ENCODE assay signal across 27 cellular contexts in genomic region chrX:23271011-23271410, GRCh38.
"Had no signal": no experiment of that assay in that cellular context is flagged by ENCODE, and none has a peak within 500 bp of the region (broad histone marks: within the 10 kb centered on the region; RNA-seq: fewer than 3 reads in every experiment).

No MANE protein-coding gene starts in this region.

- H3K9me3 ChIP-seq: adrenal gland, body of pancreas, breast epithelium, SJSA1, SK-N-SH had no signal

- FAIRE-seq: TTC549 had no signal

- H3K27ac ChIP-seq: adrenal gland, body of pancreas, breast epithelium, KMS-11, SJSA1 had no signal

- DNase-seq: activated CD4-positive, alpha-beta T cell treated with anti-CD3 and anti-CD28 coated beads for 36 hours; activated CD4-positive, alpha-beta T cell treated with anti-CD3 and anti-CD28 coated beads, Interleukin-2, amount 10 ng/mL, durations not matched to agents 7 days and 5 days; activated CD4-positive, alpha-beta T cell treated with anti-CD3 and anti-CD28 coated beads, Interleukin-2, amount 50 U/mL, for 48 hours; activated CD8-positive, alpha-beta memory T cell treated with anti-CD3 and anti-CD28 coated beads, Interleukin-2, amount 50 U/mL, for 4 hours; activated gamma-delta T cell treated with Interleukin-2 at 50 U/mL for 16 hours; activated naive CD4-positive, alpha-beta T cell treated with anti-CD3 and anti-CD28 coated beads for 36 hours; activated T-cell treated with anti-CD3 and anti-CD28 coated beads for 4 hours; activated T-cell treated with anti-CD3 and anti-CD28 coated beads, Interleukin-2, amount 50 U/mL, for 4 hours; adrenal gland; body of pancreas; caudate nucleus; cerebellar nuclear complex; NCI-H1105; NCI-H1436; NCI-H1694; NCI-H1930; NCI-H2081 treated with DMSO at 0.1 percent for 48 hours; NCI-H226; NCI-H446 treated with DMSO at 0.1 percent for 48 hours; NCI-H524; RPMI8226; SHP77 treated with DMSO at 0.1 percent for 48 hours; SK-N-SH had no signal

- H3K36me3 ChIP-seq: adrenal gland, breast epithelium, SJSA1 had no signal

- H3K4me2 ChIP-seq: KMS-11, SK-N-SH had no signal

- H3K4me1 ChIP-seq: adrenal gland, body of pancreas, breast epithelium, SJSA1 had no signal

- H3K4me3 ChIP-seq: adrenal gland, body of pancreas, breast epithelium, SJSA1 had no signal

- H3K27me3 ChIP-seq: body of pancreas, SJSA1 had no signal

- H3K9ac ChIP-seq: KMS-11, SK-N-SH had no signal
